8 cellular contexts compared by ENCODE assay signal in genomic region chr10:21173964-21174669, GRCh38.
A peak's percentile ranks its signal among the peaks of the same experiment; 100 is the strongest.
DNase-seq lines count a peak whose midpoint lies in the region; ATAC-seq and TF ChIP-seq lines count a peak whose summit lies in the region.

No MANE protein-coding gene starts in this region.

- H3K9me3 Mint-ChIP-seq in activated T-helper 17 cell treated with anti-CD3 and anti-CD28 coated beads, Interleukin-2, amount 50 U/mL, for 72 hours = peaks cover 3% of the 10 kb centered on the region
- H3K9me3 Mint-ChIP-seq in immature natural killer cell = no peaks in the 10 kb centered on the region

- ATAC-seq in activated T-helper 17 cell treated with anti-CD3 and anti-CD28 coated beads, Interleukin-2, amount 50 U/mL, for 72 hours (replicated peaks) = no peak

- H3K4me1 Mint-ChIP-seq in activated T-helper 17 cell treated with anti-CD3 and anti-CD28 coated beads, Interleukin-2, amount 50 U/mL, for 72 hours = no peaks in the 10 kb centered on the region
- H3K4me1 Mint-ChIP-seq in immature natural killer cell = peaks cover 0 to 1% of the 10 kb centered on the region in 2 donors

- no peaks in the 10 kb centered on the region for H3K36me3 Mint-ChIP-seq in activated T-helper 17 cell treated with anti-CD3 and anti-CD28 coated beads, Interleukin-2, amount 50 U/mL, for 72 hours (ENCODE audit: low read depth)
- H3K36me3 Mint-ChIP-seq in immature natural killer cell = no peaks in the 10 kb centered on the region

- H3K27me3 Mint-ChIP-seq in activated T-helper 17 cell treated with anti-CD3 and anti-CD28 coated beads, Interleukin-2, amount 50 U/mL, for 72 hours = peaks cover 45% of the 10 kb centered on the region
- peaks cover 5 to 27% (median 14%) of the 10 kb centered on the region in 3 donors for H3K27me3 Mint-ChIP-seq in immature natural killer cell (ENCODE audit: low read depth in 3 of 3)

- H3K27ac Mint-ChIP-seq in activated T-helper 17 cell treated with anti-CD3 and anti-CD28 coated beads, Interleukin-2, amount 50 U/mL, for 72 hours = no peak overlapping the region
- H3K27ac Mint-ChIP-seq in immature natural killer cell = no peak overlapping the region

- peak overlapping the region; percentile 78 for H3K4me3 ChIP-seq in cardiac muscle cell

- peak overlapping the region; percentile 15 for H3K27ac ChIP-seq in cardiac muscle cell

- intact Hi-C loops in posterior cingulate gyrus (cut with DNase I) = loop anchor here (10.0 kb wide), 2 partner anchors 91 to 99 kb away; no protein-coding TSS in a partner anchor

- H3K4me3 Mint-ChIP-seq in activated T-helper 17 cell treated with anti-CD3 and anti-CD28 coated beads, Interleukin-2, amount 50 U/mL, for 72 hours = peak overlapping the region; percentile 26
- no peak overlapping the region for H3K4me3 Mint-ChIP-seq in immature natural killer cell

- H3K9me3 ChIP-seq in cardiac muscle cell (ENCODE audit: low read depth) = no peaks in the 10 kb centered on the region

- no peaks in the 10 kb centered on the region for H3K4me1 ChIP-seq in cardiac muscle cell (ENCODE audit: low read depth)

- no peaks in the 10 kb centered on the region for H3K36me3 ChIP-seq in cardiac muscle cell

- peak; percentile 12 for DNase-seq in NCI-H2107 (lab: John Stamatoyannopoulos, UW)
- no peak for DNase-seq in NCI-H2107 treated with DMSO at 0.1 percent for 48 hours (lab: John Stamatoyannopoulos, UW; ENCODE audit: unreplicated experiment)
- peak; percentile 19 for DNase-seq in NCI-H1048 (lab: John Stamatoyannopoulos, UW)
- DNase-seq in cardiac muscle cell (ENCODE audit: low read depth in 1 of 2, low spot score in 1 of 2) = peak; percentile 61 to 81
- peak; percentile 26 to 96 (median 76) for DNase-seq in posterior cingulate gyrus
- no peak for DNase-seq in immature natural killer cell
- DNase-seq in GM19240 (ENCODE audit: insufficient read length, low spot score) = no peak

- no peak for TF ChIP-seq CTCF in cardiac muscle cell (IDR thresholded peaks at IDR 0.05; ENCODE audit: low read depth, low read length)

- H3K27me3 ChIP-seq in cardiac muscle cell = peaks cover 19% of the 10 kb centered on the region

Comparison
In these comparisons a context has a peak if more than half of its experiments do, and no peak if none do; other contexts are left out.
1. DNase-seq: peak in NCI-H2107 (single experiment), NCI-H1048 (single experiment), cardiac muscle cell (2 of 2) and posterior cingulate gyrus (10 of 10); none in NCI-H2107 treated with DMSO at 0.1 percent for 48 hours (single experiment), immature natural killer cell (0 of 3) and GM19240 (single experiment).